In genomic region chr4:6910340-6910959, GRCh38 we compare ENCODE assay signal across 8 cellular contexts. TPM values are rescaled to one million over a fixed set of nuclear protein-coding genes. Genes with fewer than 3 reads are reported as not detected.
DNase-seq lines count a peak whose midpoint lies in the region; ATAC-seq, FAIRE-seq and TF ChIP-seq lines count a peak whose summit lies in the region.

No MANE protein-coding gene starts in this region.

- no peaks in the 10 kb centered on the region for H3F3A ChIP-seq in SK-N-SH (replicated peaks; ENCODE audit: insufficient read depth)

- DNase-seq in SK-N-SH, result peak; percentile 51
- peak; percentile 15 for DNase-seq in RPMI8226
- peak; percentile 56 to 59 for DNase-seq in erythroblast (lab: John Stamatoyannopoulos, UW)
- DNase-seq in pancreas, result peak in 2 of 6 donors; percentile 38 to 80
- DNase-seq in RCC 7860 (ENCODE audit: low spot score), result no peak
- no peak for DNase-seq in inferior parietal cortex (ENCODE audit: extremely low spot score)

- H3K4me2 ChIP-seq in SK-N-SH, result peak overlapping the region; percentile 95

- TF ChIP-seq EP300 in SK-N-SH (IDR thresholded peaks at IDR 0.05; ENCODE audit: borderline replicate concordance in 1 of 2, low read depth in 1 of 2, low read length in 1 of 2), result no peak

- H4K20me1 ChIP-seq in SK-N-SH (ENCODE audit: insufficient read depth), result no peaks in the 10 kb centered on the region; the same call in 1 of the 2 replicates

- no peak for FAIRE-seq in pancreas (lab: Jason Lieb, UNC)
- FAIRE-seq in RCC 7860 (lab: Jason Lieb, UNC), result no peak

- no peaks in the 10 kb centered on the region for H3K9me2 ChIP-seq in SK-N-SH

- peak overlapping the region; percentile 49; the same call in 1 of the 2 replicates for H3K9ac ChIP-seq in SK-N-SH

- H3K9me3 ChIP-seq in SK-N-SH (no peaks in the 10 kb centered on the region), pancreas (no peaks in the 10 kb centered on the region)

- peaks cover 0 to 29% of the 10 kb centered on the region in 2 experiments; a peak in 1 of 4 replicates for H3K4me1 ChIP-seq in SK-N-SH (ENCODE audit: control insufficient read depth in 1 of 2, insufficient read depth in 2 of 2, low read depth in 1 of 2, low read length in 1 of 2)
- peaks cover 4 to 16% (median 5%) of the 10 kb centered on the region in 3 donors for H3K4me1 ChIP-seq in pancreas

- TF ChIP-seq CTCF in SK-N-SH (IDR thresholded peaks at IDR 0.05) (peak; percentile 20; the same call in 1 of the 2 replicates), pancreas (IDR thresholded peaks at IDR 0.05) (no peak)

- H3K36me3 ChIP-seq in SK-N-SH (replicated peaks in 1 of 2; ENCODE audit: control insufficient read depth in 1 of 2, insufficient read depth in 2 of 2, low read length in 1 of 2), result no peaks in the 10 kb centered on the region
- H3K36me3 ChIP-seq in pancreas, result no peaks in the 10 kb centered on the region

- H2AFZ ChIP-seq in SK-N-SH (ENCODE audit: low read depth), result no peak overlapping the region

- 34% methylated on average over 12 of the region's 31 CpGs for WGBS in SK-N-SH (ENCODE audit: low lambda C conversion rate)
- WGBS in pancreas, 2 donors, result 5 to 8% methylated on average over 30 to 31 of the region's 31 CpGs

- CTCF ChIA-PET in SK-N-SH (lab: Yijun Ruan, JAX), result interaction anchor here (1.0 to 2.4 kb wide), 6 partner anchors 10 to 190 kb away, joined by 3 to 11 read pairs (median 4); no protein-coding TSS in a partner anchor

- TF ChIP-seq POLR2A in erythroblast (IDR thresholded peaks at IDR 0.05; ENCODE audit: low read length), result peak; percentile 81

- no peak for TF ChIP-seq RAD21 in SK-N-SH (IDR thresholded peaks at IDR 0.05; ENCODE audit: low read length)

- H3K27me3 ChIP-seq in SK-N-SH (ENCODE audit: insufficient read depth), result no peaks in the 10 kb centered on the region
- no peaks in the 10 kb centered on the region for H3K27me3 ChIP-seq in pancreas

- ATAC-seq in SK-N-SH treated with all-trans-retinoic acid at 6 μM for 48 hours (no peak), pancreas (no peak), HG02885 (IDR thresholded peaks at IDR 0.05; ENCODE audit: poor library complexity, unreplicated experiment) (no peak)

- H3K4me3 ChIP-seq in SK-N-SH (ENCODE audit: low read depth in 2 of 2, low read length in 1 of 2) (peak overlapping the region; percentile 83 to 91), pancreas (peak overlapping the region; percentile 69 to 85 (median 75))

- no peak overlapping the region for H3K27ac ChIP-seq in SK-N-SH (ENCODE audit: low read depth in 2 of 2, low read length in 1 of 2)
- H3K27ac ChIP-seq in pancreas, result no peak overlapping the region

- intact Hi-C loops in pancreas (cut with DNase I), result no loop called here

- POLR2A ChIA-PET in SK-N-SH (lab: Yijun Ruan, JAX), result interaction anchor here (0.9 kb wide), 1 partner anchor 12 kb away, joined by 3 read pairs; no protein-coding TSS in a partner anchor

- H3K79me2 ChIP-seq in SK-N-SH (ENCODE audit: insufficient read depth), result peaks cover 19% of the 10 kb centered on the region

TF ChIP-seq in SK-N-SH, 30 proteins besides CTCF, POLR2A, EP300 and RAD21:
- TF ChIP-seq ELF1 (IDR thresholded peaks at IDR 0.05), result no peak

TF ChIP-seq in SK-N-SH treated with all-trans-retinoic acid at 6 μM for 48 hours, 23 proteins besides CTCF, POLR2A, EP300 and RAD21:
- TF ChIP-seq CSRNP3 (CRISPR knock-in tag; IDR thresholded peaks at IDR 0.05) (no peak), BACH2 (CRISPR knock-in tag; IDR thresholded peaks at IDR 0.05; ENCODE audit: borderline replicate concordance) (no peak), ZFP30 (CRISPR knock-in tag; IDR thresholded peaks at IDR 0.05) (no peak), ARNTL (CRISPR knock-in tag; IDR thresholded peaks at IDR 0.05; ENCODE audit: borderline replicate concordance, low read depth) (no peak), CREB5 (CRISPR knock-in tag; IDR thresholded peaks at IDR 0.05; ENCODE audit: low read depth) (no peak), TCF4 (CRISPR knock-in tag; IDR thresholded peaks at IDR 0.05; ENCODE audit: borderline replicate concordance) (no peak), CSDC2 (CRISPR knock-in tag; IDR thresholded peaks at IDR 0.05) (no peak), SNAI2 (CRISPR knock-in tag; IDR thresholded peaks at IDR 0.05) (no peak), ZNF8 (CRISPR knock-in tag; IDR thresholded peaks at IDR 0.05) (no peak), GLIS3 (CRISPR knock-in tag; IDR thresholded peaks at IDR 0.05) (no peak), ZNF565 (CRISPR knock-in tag; conservative IDR thresholded peaks at IDR 0.05; ENCODE audit: low read depth) (no peak), ZC3H10 (CRISPR knock-in tag; IDR thresholded peaks at IDR 0.05) (no peak), ESRRG (CRISPR knock-in tag; IDR thresholded peaks at IDR 0.05) (no peak), TOX (CRISPR knock-in tag; IDR thresholded peaks at IDR 0.05; ENCODE audit: borderline replicate concordance) (no peak), ZFP3 (CRISPR knock-in tag; IDR thresholded peaks at IDR 0.05) (no peak), POU6F1 (CRISPR knock-in tag; IDR thresholded peaks at IDR 0.05; ENCODE audit: borderline replicate concordance, low read depth) (no peak), PPARA (CRISPR knock-in tag; IDR thresholded peaks at IDR 0.05; ENCODE audit: borderline replicate concordance) (no peak), PATZ1 (CRISPR knock-in tag; IDR thresholded peaks at IDR 0.05; ENCODE audit: borderline replicate concordance) (no peak)

RNA-seq across cellular contexts. Expression of gene TBC1D14, which starts 0.8 kb away (rescaled TPM):
- polyA plus RNA-seq in SK-N-SH (2012; rRNA removed) (39.5 and 42.6 TPM in 2 replicates), pancreas (10 to 100 TPM in 1 of 2 donors, 1 to 10 TPM in 1; 8.9 to 16.2 TPM)
- 36.7 and 40.6 TPM in 2 replicates for polyA plus RNA-seq in SK-N-SH (2012; cell fraction: cytosol; rRNA removed)
- 33.3 and 35.7 TPM in 2 replicates for polyA plus RNA-seq in SK-N-SH (2012; cell fraction: nucleus; rRNA removed)
- total RNA-seq in pancreas, result 10 to 100 TPM; 11.6 to 23.9 (median 15.2) TPM

Comparison
In these comparisons a context has a peak if more than half of its experiments do, and no peak if none do; other contexts are left out.
1. DNase-seq: peak in SK-N-SH (single experiment), RPMI8226 (single experiment) and erythroblast (2 of 2); none in RCC 7860 (single experiment) and inferior parietal cortex (single experiment).